In the genomic region with DNA sequence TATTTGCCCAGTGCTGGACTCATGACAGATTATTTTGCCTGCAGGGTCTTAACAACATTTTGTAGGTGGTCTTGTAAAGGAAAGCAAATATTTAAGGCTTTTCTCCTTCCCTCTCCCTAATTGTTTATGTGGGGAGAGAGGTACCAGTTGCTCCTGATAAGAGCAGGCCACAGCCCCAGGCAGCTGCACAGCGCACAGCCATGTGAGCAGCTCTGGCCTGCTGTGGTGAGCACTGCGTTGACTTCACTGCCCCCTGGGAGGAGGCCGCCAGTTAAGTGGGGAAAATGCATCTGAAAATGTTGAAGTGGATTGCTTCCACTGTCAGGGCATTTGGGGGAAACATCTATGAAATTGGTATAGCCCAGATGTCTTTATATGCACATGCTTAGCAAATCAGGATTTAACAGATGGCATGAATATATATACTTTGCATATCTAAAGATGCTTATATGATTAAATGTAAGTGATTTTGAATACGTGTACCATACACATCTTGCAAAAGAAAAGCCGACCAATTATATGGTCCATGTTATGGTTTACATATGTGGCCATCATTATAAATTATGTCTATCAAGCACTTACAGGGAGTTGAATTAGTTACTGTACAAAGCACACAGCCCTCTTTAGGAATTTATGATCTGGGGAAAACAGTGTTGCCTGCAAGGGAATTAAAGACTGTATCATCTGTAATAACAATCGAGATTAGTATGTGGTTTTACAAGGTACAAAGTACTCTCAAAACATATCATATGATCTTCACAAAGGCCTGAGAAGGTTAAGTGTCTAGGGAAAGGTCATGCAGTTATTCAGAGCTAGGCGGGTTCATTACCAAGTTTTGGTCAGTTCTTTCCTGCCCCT, we compare ENCODE assay signal across 10 cellular contexts.
DNase-seq lines count a peak whose midpoint lies in the region; ATAC-seq, FAIRE-seq and TF ChIP-seq lines count a peak whose summit lies in the region.
"Had no signal": no experiment of that assay in that cellular context is flagged by ENCODE, and none has a peak within 500 bp of the region (broad histone marks: within the 10 kb centered on the region; RNA-seq: fewer than 3 reads in every experiment).

No MANE protein-coding gene starts in this region.

- CTCF ChIA-PET in K562 (lab: Yijun Ruan, JAX; ENCODE audit: low intra/inter-chr PET ratio), result no interaction called here
- CTCF ChIA-PET in CD8-positive, alpha-beta T cell (lab: Charles Lee), result no interaction called here

- TF ChIP-seq RAD21 in K562 (CRISPR knock-in tag; conservative IDR thresholded peaks at IDR 0.05 in 1 of 2, IDR thresholded peaks at IDR 0.05 in 1 of 2), result no peak

- H3K9me1 ChIP-seq in K562 (ENCODE audit: control insufficient read depth, insufficient read depth, low read length), result no peaks in the 10 kb centered on the region

- intact Hi-C loops in K562 (cut with micrococcal nuclease), result no loop called here
- intact Hi-C loops in sciatic nerve (cut with DNase I), result no loop called here
- intact Hi-C loops in CD8-positive, alpha-beta T cell (cut with DNase I, micrococcal nuclease), result no loop called here

- no peaks in the 10 kb centered on the region for H4K20me1 ChIP-seq in K562 (replicated peaks; ENCODE audit: control insufficient read depth, insufficient read depth, low read length)

- POLR2A ChIA-PET in K562 (lab: Yijun Ruan, JAX), result no interaction called here
- POLR2A ChIA-PET in CD8-positive, alpha-beta T cell (lab: Charles Lee), result no interaction called here

- no peak for TF ChIP-seq EP300 in K562 (IDR thresholded peaks at IDR 0.05; ENCODE audit: low read length)

- H3K27me3 Mint-ChIP-seq in CD8-positive, alpha-beta T cell (ENCODE audit: low read depth), result no peaks in the 10 kb centered on the region

- no peaks in the 10 kb centered on the region for H3K4me1 ChIP-seq in K562 (replicated peaks in 1 of 2; ENCODE audit: control insufficient read depth in 2 of 2, insufficient read depth in 2 of 2, low read length in 2 of 2)
- H3K4me1 ChIP-seq in CD8-positive, alpha-beta T cell (ENCODE audit: insufficient read depth, low read length), result peaks cover 17% of the 10 kb centered on the region

- H3K4me1 Mint-ChIP-seq in CD8-positive, alpha-beta T cell (ENCODE audit: low read depth), result peaks cover 26% of the 10 kb centered on the region

- no peaks in the 10 kb centered on the region for H3K9me3 Mint-ChIP-seq in CD8-positive, alpha-beta T cell
- H3K9me3 Mint-ChIP-seq: dendritic cell treated with granulocyte-macrophage colony-stimulating factor and Interleukin-4, amounts not matched to agents 40 ng/mL and 50 ng/mL, for 4 days had no signal

- DNase-seq in NCI-H82 (lab: John Stamatoyannopoulos, UW) (peak; percentile 45), NCI-H82 treated with DMSO at 0.1 percent for 48 hours (lab: John Stamatoyannopoulos, UW; ENCODE audit: unreplicated experiment) (no peak), NCI-H2227 (lab: John Stamatoyannopoulos, UW; ENCODE audit: unreplicated experiment) (peak; percentile 73), K562 (ENCODE audit: extremely low read depth in 1 of 4, low spot score in 3 of 4) (peak in 1 of 4 experiments; percentile 6), sciatic nerve (ENCODE audit: low spot score) (no peak), cerebellar nuclear complex (lab: John Stamatoyannopoulos, UW) (no peak)
- DNase-seq in CD8-positive, alpha-beta T cell, result no peak
- DNase-seq in activated CD4-positive, CD25-positive, alpha-beta regulatory T cell treated with anti-CD3 and anti-CD28 coated beads, Interleukin-2, amount 50 U/mL, for 72 hours, result no peak
- DNase-seq: ACHN had no signal

- H3K9me3 ChIP-seq in K562 (replicated peaks; ENCODE audit: control insufficient read depth, insufficient read depth, low read depth, low read length), result no peaks in the 10 kb centered on the region
- H3K9me3 ChIP-seq in CD8-positive, alpha-beta T cell (ENCODE audit: low read length), result no peaks in the 10 kb centered on the region

- no TSS peak for BruUV-seq in K562 (replicated peaks; lab: Mats Ljungman, UMichigan)

- H3K79me2 ChIP-seq in K562 (ENCODE audit: control insufficient read depth, insufficient read depth, low read length), result no peaks in the 10 kb centered on the region

- in situ Hi-C loops in K562 (cut with MboI), result no loop called here

- H3K36me3 Mint-ChIP-seq in CD8-positive, alpha-beta T cell, result no peaks in the 10 kb centered on the region

- TF ChIP-seq POLR2A in K562 (conservative IDR thresholded peaks at IDR 0.05), result no peak

- WGBS in K562 (ENCODE audit: insufficient coverage, low coverage, missing lambda C conversion rate), result under 1% methylated on average over 7 of the region's 7 CpGs

- H3K27ac Mint-ChIP-seq in CD8-positive, alpha-beta T cell, result no peak overlapping the region
- H3K27ac Mint-ChIP-seq: dendritic cell treated with granulocyte-macrophage colony-stimulating factor and Interleukin-4, amounts not matched to agents 40 ng/mL and 50 ng/mL, for 4 days had no signal

- H3K27me3 ChIP-seq in K562 (ENCODE audit: control insufficient read depth in 2 of 2, insufficient read depth in 2 of 2, low read length in 2 of 2), result peaks cover 12 to 53% of the 10 kb centered on the region in 2 experiments
- H3K27me3 ChIP-seq in CD8-positive, alpha-beta T cell (ENCODE audit: insufficient read depth, low read length), result no peaks in the 10 kb centered on the region

- H3K9ac ChIP-seq in K562 (ENCODE audit: insufficient read depth in 1 of 2, low read depth in 2 of 2, low read length in 2 of 2), result no peak overlapping the region

- no peak overlapping the region for H3K4me2 ChIP-seq in K562 (ENCODE audit: insufficient read depth, low read length)

- peak; percentile 62; the same call in 2 of the 3 replicates for ATAC-seq in K562
- ATAC-seq in sciatic nerve, result peak; percentile 78
- no peak for ATAC-seq in CD8-positive, alpha-beta T cell

- H2AFZ ChIP-seq in K562 (ENCODE audit: low read depth, low read length), result no peak overlapping the region

- no peaks in the 10 kb centered on the region for H3K36me3 ChIP-seq in K562 (ENCODE audit: control insufficient read depth, insufficient read depth, low read length)
- no peaks in the 10 kb centered on the region for H3K36me3 ChIP-seq in CD8-positive, alpha-beta T cell (ENCODE audit: insufficient read depth, low read length)

- TF ChIP-seq CTCF in K562 (IDR thresholded peaks at IDR 0.05 in 2 of 3, conservative IDR thresholded peaks at IDR 0.05 in 1 of 3; ENCODE audit: insufficient read depth in 2 of 3, low read depth in 1 of 3, low read length in 3 of 3), result no peak
- no peak for TF ChIP-seq CTCF in CD8-positive, alpha-beta T cell (IDR thresholded peaks at IDR 0.05)

- no peak overlapping the region for H3K4me3 Mint-ChIP-seq in CD8-positive, alpha-beta T cell
- H3K4me3 Mint-ChIP-seq: dendritic cell treated with granulocyte-macrophage colony-stimulating factor and Interleukin-4, amounts not matched to agents 40 ng/mL and 50 ng/mL, for 4 days had no signal

- FAIRE-seq in K562 (lab: Jason Lieb, UNC), result no peak

- H3K27ac ChIP-seq in K562 (ENCODE audit: extremely low read depth, low read depth, low read length), result no peak overlapping the region
- H3K27ac ChIP-seq in CD8-positive, alpha-beta T cell (ENCODE audit: low read depth, low read length), result no peak overlapping the region

- no peak overlapping the region for H3K4me3 ChIP-seq in K562
- H3K4me3 ChIP-seq in CD8-positive, alpha-beta T cell (ENCODE audit: low read depth, low read length), result no peak overlapping the region

TF ChIP-seq in K562, 482 proteins besides CTCF, POLR2A, EP300 and RAD21:
- TF ChIP-seq ILK (tag; IDR thresholded peaks at IDR 0.05; ENCODE audit: borderline replicate concordance, low read depth), result no peak
- TF ChIP-seq, protein P1, sequence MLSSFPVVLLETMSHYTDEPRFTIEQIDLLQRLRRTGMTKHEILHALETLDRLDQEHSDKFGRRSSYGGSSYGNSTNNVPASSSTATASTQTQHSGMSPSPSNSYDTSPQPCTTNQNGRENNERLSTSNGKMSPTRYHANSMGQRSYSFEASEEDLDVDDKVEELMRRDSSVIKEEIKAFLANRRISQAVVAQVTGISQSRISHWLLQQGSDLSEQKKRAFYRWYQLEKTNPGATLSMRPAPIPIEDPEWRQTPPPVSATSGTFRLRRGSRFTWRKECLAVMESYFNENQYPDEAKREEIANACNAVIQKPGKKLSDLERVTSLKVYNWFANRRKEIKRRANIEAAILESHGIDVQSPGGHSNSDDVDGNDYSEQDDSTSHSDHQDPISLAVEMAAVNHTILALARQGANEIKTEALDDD (IDR thresholded peaks at IDR 0.05), result no peak

Comparison
In these comparisons a context has a peak if more than half of its experiments do, and no peak if none do; other contexts are left out.
1. DNase-seq: peak in NCI-H82 (single experiment) and NCI-H2227 (single experiment); none in NCI-H82 treated with DMSO at 0.1 percent for 48 hours (single experiment), sciatic nerve (single experiment), CD8-positive, alpha-beta T cell (0 of 7), activated CD4-positive, CD25-positive, alpha-beta regulatory T cell treated with anti-CD3 and anti-CD28 coated beads, Interleukin-2, amount 50 U/mL, for 72 hours (single experiment) and cerebellar nuclear complex (0 of 2).